9 cellular contexts compared by ENCODE assay signal in genomic region chr2:33457588-33458247, GRCh38. TPM values are rescaled to one million over a fixed set of nuclear protein-coding genes. Genes with fewer than 3 reads are reported as not detected.
DNase-seq lines count a peak whose midpoint lies in the region; ATAC-seq, FAIRE-seq and TF ChIP-seq lines count a peak whose summit lies in the region.
"Had no signal": no experiment of that assay in that cellular context is flagged by ENCODE, and none has a peak within 500 bp of the region (broad histone marks: within the 10 kb centered on the region; RNA-seq: fewer than 3 reads in every experiment).

No MANE protein-coding gene starts in this region.

- DNase-seq in AG08396 (ENCODE audit: low spot score) = peak; percentile 12
- DNase-seq in HL-60 (ENCODE audit: low read depth in 1 of 2, low spot score in 1 of 2) = peak in 1 of 2 experiments; percentile 50
- DNase-seq in endodermal cell = peak; percentile 71
- DNase-seq in activated effector memory CD4-positive, alpha-beta T cell treated with anti-CD3 and anti-CD28 coated beads, Interleukin-2, amount 50 U/mL, for 16 hours = no peak
- no peak for DNase-seq in HTR-8/SVneo (ENCODE audit: insufficient read length, low spot score)
- DNase-seq in GF-D8 (lab: John Stamatoyannopoulos, UW) = no peak
- DNase-seq in COR-L47 (lab: John Stamatoyannopoulos, UW) = no peak
- DNase-seq: CD4-positive, CD25-positive, alpha-beta regulatory T cell had no signal

- H3K36me3 Mint-ChIP-seq in endodermal cell (ENCODE audit: low read depth) = no peaks in the 10 kb centered on the region

- FAIRE-seq in HTR-8/SVneo (lab: Jason Lieb, UNC) = no peak

- peaks cover 7% of the 10 kb centered on the region for H3K9me3 ChIP-seq in endodermal cell (ENCODE audit: control insufficient read depth, low read length)

- H3K36me3 ChIP-seq in endodermal cell (ENCODE audit: control insufficient read depth, insufficient read depth, low read length) = no peaks in the 10 kb centered on the region

- WGBS in endodermal cell (ENCODE audit: insufficient coverage in 1 of 2, insufficient read length in 1 of 2), 2 experiments = 80 to 86% methylated on average over 3 to 8 of the region's 8 CpGs

- peak; percentile 97 for ATAC-seq in GM21381 (IDR thresholded peaks at IDR 0.05; ENCODE audit: unreplicated experiment)

- no peaks in the 10 kb centered on the region for H3K27me3 Mint-ChIP-seq in endodermal cell (ENCODE audit: insufficient read depth)

- H3K27ac ChIP-seq in HL-60 (replicated peaks) (peak overlapping the region; percentile 21), endodermal cell (ENCODE audit: low read depth, low read length) (no peak overlapping the region)

- H3K9ac ChIP-seq in endodermal cell (ENCODE audit: extremely low read depth, low read length, poor library complexity, severe bottlenecking) = no peak overlapping the region

- no peak overlapping the region for H3K4me3 Mint-ChIP-seq in endodermal cell
- H3K4me3 Mint-ChIP-seq: CD4-positive, CD25-positive, alpha-beta regulatory T cell had no signal

- no peaks in the 10 kb centered on the region for H3K27me3 ChIP-seq in HL-60 (ENCODE audit: insufficient read depth, poor library complexity, severe bottlenecking)
- H3K27me3 ChIP-seq in endodermal cell (ENCODE audit: control insufficient read depth, insufficient read depth, low read length, poor library complexity, severe bottlenecking) = no peaks in the 10 kb centered on the region

- H3K4me1 ChIP-seq in endodermal cell (ENCODE audit: control insufficient read depth, insufficient read depth, low read length) = no peaks in the 10 kb centered on the region

- H3K4me3 ChIP-seq in HL-60 (replicated peaks; ENCODE audit: insufficient read depth, low read length) (no peak overlapping the region), endodermal cell (ENCODE audit: low read length) (peak overlapping the region; percentile 44)

- H3K27ac Mint-ChIP-seq in endodermal cell = peak overlapping the region; percentile 58
- H3K27ac Mint-ChIP-seq: CD4-positive, CD25-positive, alpha-beta regulatory T cell had no signal

- peaks cover 7% of the 10 kb centered on the region for H3K4me1 Mint-ChIP-seq in endodermal cell
- H3K4me1 Mint-ChIP-seq: CD4-positive, CD25-positive, alpha-beta regulatory T cell had no signal

- no peak for TF ChIP-seq CTCF in HL-60 (IDR thresholded peaks at IDR 0.05; ENCODE audit: insufficient read depth, low read length)
- no peak for TF ChIP-seq CTCF in endodermal cell (conservative IDR thresholded peaks at IDR 0.05)

- H3K9me3 Mint-ChIP-seq in endodermal cell = peaks cover 7% of the 10 kb centered on the region

RNA-seq across cellular contexts. Expression of gene RASGRP3, which starts 18.7 kb away (rescaled TPM):
- total RNA-seq in endodermal cell = under 1 TPM in 1 of 2 donors, not detected in 1; 0.29 TPM
- polyA plus RNA-seq in endodermal cell (2013, experiment 1 of 2) = 0.53 TPM
- polyA plus RNA-seq in endodermal cell (2013, experiment 2 of 2) = 1.0 TPM

Comparison
In these comparisons a context has a peak if more than half of its experiments do, and no peak if none do; other contexts are left out.
1. DNase-seq: peak in AG08396 (single experiment) and endodermal cell (single experiment); none in activated effector memory CD4-positive, alpha-beta T cell treated with anti-CD3 and anti-CD28 coated beads, Interleukin-2, amount 50 U/mL, for 16 hours (single experiment), HTR-8/SVneo (single experiment), GF-D8 (single experiment) and COR-L47 (single experiment).